1 cellular context compared by ENCODE assay signal in genomic region chr12:94813314-94813713, GRCh38.
TF ChIP-seq lines count a peak whose summit lies in the region.

No MANE protein-coding gene starts in this region.

TF ChIP-seq in GM12878, 131 proteins besides CTCF, POLR2A, EP300 and RAD21 (continued from another document):
- no peak for TF ChIP-seq RELA (IDR thresholded peaks at IDR 0.05; ENCODE audit: borderline replicate concordance, partially characterized antibody)
- no peak; the same call in 1 of the 2 replicates for TF ChIP-seq NFIC (IDR thresholded peaks at IDR 0.05; ENCODE audit: low read depth, low read length)
- TF ChIP-seq STAT1 (conservative IDR thresholded peaks at IDR 0.05): no peak
- no peak for TF ChIP-seq E2F8 (IDR thresholded peaks at IDR 0.05; ENCODE audit: low read depth, partially characterized antibody)
- no peak for TF ChIP-seq CHD4 (IDR thresholded peaks at IDR 0.05)
- TF ChIP-seq BRCA1 (IDR thresholded peaks at IDR 0.05; ENCODE audit: low read depth, low read length): no peak
- TF ChIP-seq LARP7 (IDR thresholded peaks at IDR 0.05): no peak
- no peak for TF ChIP-seq MEF2A (IDR thresholded peaks at IDR 0.05; ENCODE audit: insufficient read depth, low read depth, low read length)
- TF ChIP-seq CREM (IDR thresholded peaks at IDR 0.05; ENCODE audit: low read depth): no peak
